ENCODE assay signal across 15 cellular contexts in genomic region chr1:248537449-248537848, GRCh38. TPM values are rescaled to one million over a fixed set of nuclear protein-coding genes. Genes with fewer than 3 reads are reported as not detected.
DNase-seq lines count a peak whose midpoint lies in the region; ATAC-seq, FAIRE-seq and TF ChIP-seq lines count a peak whose summit lies in the region.
"Not testable (repeated sequence)": the region's sequence is repeated elsewhere in the genome, so short reads cannot be mapped to it uniquely, and the experiment has no call there.
"Had no signal": no experiment of that assay in that cellular context is flagged by ENCODE, and none has a peak within 500 bp of the region (broad histone marks: within the 10 kb centered on the region; RNA-seq: fewer than 3 reads in every experiment).

No MANE protein-coding gene starts in this region.

- TF ChIP-seq EP300 in H1 (IDR thresholded peaks at IDR 0.05; ENCODE audit: borderline replicate concordance in 1 of 2, low read depth in 2 of 2, low read length in 2 of 2): not testable (repeated sequence)

- not testable (repeated sequence) for H2BK15ac ChIP-seq in H1 (ENCODE audit: low read length)

- not testable (repeated sequence) for H3K23ac ChIP-seq in H1 (ENCODE audit: insufficient read length)

- H4K91ac ChIP-seq in H1 (replicated peaks; ENCODE audit: insufficient read length, low read length): not testable (repeated sequence)

- not testable (repeated sequence) for H3K36me3 ChIP-seq in H1 (ENCODE audit: control insufficient read depth in 2 of 4, insufficient read depth in 4 of 4, low read length in 3 of 4)

- not testable (repeated sequence) for H2AFZ ChIP-seq in H1 (ENCODE audit: low read length)

- not testable (repeated sequence) for H2AK5ac ChIP-seq in H1 (ENCODE audit: low read depth, low read length)

- H3K79me2 ChIP-seq in H1 (ENCODE audit: control insufficient read depth in 1 of 2, insufficient read depth in 2 of 2, low read length in 2 of 2): not testable (repeated sequence)

- not testable (repeated sequence) for H3K9ac ChIP-seq in H1 (replicated peaks in 1 of 4; ENCODE audit: extremely low read depth in 1 of 4, low read depth in 3 of 4, low read length in 3 of 4)

- not testable (repeated sequence) for H3K9me3 ChIP-seq in H1 (ENCODE audit: insufficient read depth in 2 of 2, low read depth in 1 of 2, low read length in 1 of 2)

- not testable (repeated sequence) for H3K4me1 ChIP-seq in H1 (replicated peaks in 1 of 4; ENCODE audit: control insufficient read depth in 3 of 4, insufficient read depth in 4 of 4, low read length in 3 of 4)

- not testable (repeated sequence) for H2BK12ac ChIP-seq in H1 (ENCODE audit: low read depth, low read length)

- H3K23me2 ChIP-seq in H1 (ENCODE audit: low read depth, low read length): not testable (repeated sequence)

- not testable (repeated sequence) for H3K79me1 ChIP-seq in H1 (ENCODE audit: low read depth, low read length)

- H3K27me3 Mint-ChIP-seq in activated CD8-positive, alpha-beta T cell treated with anti-CD3 and anti-CD28 coated beads for 36 hours: not testable (repeated sequence)

- not testable (repeated sequence) for H3K27ac ChIP-seq in H1 (ENCODE audit: low read depth, low read length)

- H4K20me1 ChIP-seq in H1 (replicated peaks in 1 of 2; ENCODE audit: control insufficient read depth in 1 of 2, insufficient read depth in 2 of 2, low read length in 2 of 2): not testable (repeated sequence)

- FAIRE-seq in GM12891 (lab: Jason Lieb, UNC): peak; percentile 51
- peak; percentile 19 for FAIRE-seq in H1 (lab: Jason Lieb, UNC)

- H3K36me3 Mint-ChIP-seq in activated CD8-positive, alpha-beta T cell treated with anti-CD3 and anti-CD28 coated beads for 36 hours (ENCODE audit: low read depth): not testable (repeated sequence)

- not testable (repeated sequence) for H2BK20ac ChIP-seq in H1 (ENCODE audit: low read length)

- H2BK5ac ChIP-seq in H1 (ENCODE audit: low read depth, low read length): not testable (repeated sequence)

- intact Hi-C loops in activated CD8-positive, alpha-beta T cell treated with anti-CD3 and anti-CD28 coated beads for 36 hours (cut with micrococcal nuclease): not testable (repeated sequence)

- POLR2A ChIA-PET in activated CD8-positive, alpha-beta T cell treated with anti-CD3 and anti-CD28 coated beads for 36 hours (lab: Charles Lee); H1 (lab: Charles Lee; ENCODE audit: partially characterized antibody): not testable (repeated sequence)

- H3K56ac ChIP-seq in H1 (replicated peaks; ENCODE audit: insufficient read length, low read depth, low read length): not testable (repeated sequence)

- DNase-seq in GM12891 (ENCODE audit: insufficient read length, low spot score); activated CD8-positive, alpha-beta T cell treated with anti-CD3 and anti-CD28 coated beads for 36 hours; H1 (ENCODE audit: low read depth in 1 of 2, low spot score in 2 of 2): not testable (repeated sequence)

- not testable (repeated sequence) for H4K5ac ChIP-seq in H1 (ENCODE audit: insufficient read length, low read depth, low read length)

- H3K9me3 Mint-ChIP-seq in activated CD8-positive, alpha-beta T cell treated with anti-CD3 and anti-CD28 coated beads for 36 hours: not testable (repeated sequence)

- not testable (repeated sequence) for H3K4me1 Mint-ChIP-seq in activated CD8-positive, alpha-beta T cell treated with anti-CD3 and anti-CD28 coated beads for 36 hours (ENCODE audit: low read depth)

- H2BK120ac ChIP-seq in H1 (replicated peaks; ENCODE audit: low read depth, low read length): not testable (repeated sequence)

- H3K27ac Mint-ChIP-seq in activated CD8-positive, alpha-beta T cell treated with anti-CD3 and anti-CD28 coated beads for 36 hours: not testable (repeated sequence)

- CTCF ChIA-PET in activated CD8-positive, alpha-beta T cell treated with anti-CD3 and anti-CD28 coated beads for 36 hours (lab: Charles Lee); H1 (lab: Charles Lee; ENCODE audit: partially characterized antibody): not testable (repeated sequence)

- H3K4ac ChIP-seq in H1 (replicated peaks; ENCODE audit: insufficient read length, low read depth, low read length): not testable (repeated sequence)

- H3K27me3 ChIP-seq in H1 (replicated peaks in 1 of 4; ENCODE audit: control insufficient read depth in 3 of 4, extremely low read depth in 1 of 4, insufficient read depth in 3 of 4, low read length in 3 of 4): not testable (repeated sequence)

- not testable (repeated sequence) for H3K14ac ChIP-seq in H1 (ENCODE audit: insufficient read length)

- not testable (repeated sequence) for H3K4me2 ChIP-seq in H1 (ENCODE audit: insufficient read depth in 1 of 2, low read depth in 2 of 2, low read length in 2 of 2)

- H4K8ac ChIP-seq in H1 (ENCODE audit: extremely low read depth, insufficient read depth, low read length): not testable (repeated sequence)

- TF ChIP-seq POLR2A in GM12891 (IDR thresholded peaks at IDR 0.05; ENCODE audit: low read depth, low read length); H1 (IDR thresholded peaks at IDR 0.05; ENCODE audit: control extremely low read depth in 1 of 2, low read depth in 2 of 2, low read length in 2 of 2): not testable (repeated sequence)

- H3K4me3 ChIP-seq in H1 (ENCODE audit: extremely low read depth in 1 of 4, insufficient read depth in 2 of 4, low read depth in 3 of 4, low read length in 4 of 4): not testable (repeated sequence)

- H3K18ac ChIP-seq in H1 (ENCODE audit: extremely low read depth, low read length): not testable (repeated sequence)

- TF ChIP-seq RAD21 in H1 (IDR thresholded peaks at IDR 0.05 in 1 of 2, conservative IDR thresholded peaks at IDR 0.05 in 1 of 2; ENCODE audit: low read depth in 2 of 2, low read length in 2 of 2): not testable (repeated sequence)

- not testable (repeated sequence) for H3K4me3 Mint-ChIP-seq in activated CD8-positive, alpha-beta T cell treated with anti-CD3 and anti-CD28 coated beads for 36 hours

- not testable (repeated sequence) for TF ChIP-seq CTCF in activated CD8-positive, alpha-beta T cell treated with anti-CD3 and anti-CD28 coated beads for 36 hours (IDR thresholded peaks at IDR 0.05); H1 (IDR thresholded peaks at IDR 0.05; ENCODE audit: control extremely low read depth in 1 of 3, insufficient read depth in 1 of 3, low read depth in 1 of 3, low read length in 3 of 3)

- peak; percentile 44 for ATAC-seq in GM18858 (IDR thresholded peaks at IDR 0.05; ENCODE audit: unreplicated experiment)
- ATAC-seq in GM19351 (IDR thresholded peaks at IDR 0.05; ENCODE audit: unreplicated experiment): peak; percentile 78
- peak; percentile 49 for ATAC-seq in HG02678 (IDR thresholded peaks at IDR 0.05; ENCODE audit: unreplicated experiment)
- ATAC-seq in HG03378 (IDR thresholded peaks at IDR 0.05; ENCODE audit: unreplicated experiment): peak; percentile 79
- peak; percentile 53 for ATAC-seq in activated CD8-positive, alpha-beta T cell treated with anti-CD3 and anti-CD28 coated beads for 36 hours

RNA-seq across cellular contexts. Expression of gene OR2T29, which starts 25.1 kb away (rescaled TPM):
- polyA plus RNA-seq in GM12891 (2012; ENCODE audit: low read depth, missing spikeins): 0.82 TPM
- not detected for total RNA-seq in activated CD8-positive, alpha-beta T cell treated with anti-CD3 and anti-CD28 coated beads for 36 hours
- not detected in 2 replicates for total RNA-seq in H1 (2021; fragmentation: NEBNext Ultra II Directional; extraction: Animal tissue kit (Norgen Biotek cat#: 25700))
- not detected in 2 replicates for polyA plus RNA-seq in H1 (2011; rRNA removed)
- polyA plus RNA-seq in H1 (2011; cell fraction: cytosol; rRNA removed): not detected
- not detected for polyA plus RNA-seq in H1 (2011; cell fraction: nucleus; rRNA removed)
- polyA plus RNA-seq in H1 (2012, experiment 1 of 2): not detected in 4 replicates
- not detected for polyA plus RNA-seq in H1 (2012, experiment 2 of 2)
- not detected for polyA plus RNA-seq in H1 (2013, experiment 1 of 2)
- polyA plus RNA-seq in H1 (2013, experiment 2 of 2): not detected
- polyA minus RNA-seq in H1 (2011; rRNA and poly(A)+ RNA removed): not detected in 2 replicates
- polyA minus RNA-seq in H1 (2011; cell fraction: cytosol; rRNA and poly(A)+ RNA removed): not detected
- 1.3 TPM for polyA minus RNA-seq in H1 (2011; cell fraction: nucleus; rRNA and poly(A)+ RNA removed)
- total RNA-seq: Caco-2; CD8-positive, alpha-beta memory T cell; H4; HFFc6; HT1080; LHCN-M2; M059J had no signal
- polyA plus RNA-seq: CD8-positive, alpha-beta memory T cell; IgD-negative memory B cell had no signal

RNA-seq across cellular contexts. Expression of gene OR2G6, which starts 29.6 kb away (rescaled TPM):
- 0.10 TPM for polyA plus RNA-seq in GM12891 (2012; ENCODE audit: low read depth, missing spikeins)
- total RNA-seq in activated CD8-positive, alpha-beta T cell treated with anti-CD3 and anti-CD28 coated beads for 36 hours: not detected
- total RNA-seq in H1 (2021; fragmentation: NEBNext Ultra II Directional; extraction: Animal tissue kit (Norgen Biotek cat#: 25700)): not detected in 2 replicates
- not detected in 2 replicates for polyA plus RNA-seq in H1 (2011; rRNA removed)
- polyA plus RNA-seq in H1 (2011; cell fraction: cytosol; rRNA removed): not detected
- not detected for polyA plus RNA-seq in H1 (2011; cell fraction: nucleus; rRNA removed)
- not detected in 4 replicates for polyA plus RNA-seq in H1 (2012, experiment 1 of 2)
- polyA plus RNA-seq in H1 (2012, experiment 2 of 2): not detected
- polyA plus RNA-seq in H1 (2013, experiment 1 of 2): not detected
- polyA plus RNA-seq in H1 (2013, experiment 2 of 2): not detected
- polyA minus RNA-seq in H1 (2011; rRNA and poly(A)+ RNA removed): not detected in 2 replicates
- not detected for polyA minus RNA-seq in H1 (2011; cell fraction: cytosol; rRNA and poly(A)+ RNA removed)
- not detected for polyA minus RNA-seq in H1 (2011; cell fraction: nucleus; rRNA and poly(A)+ RNA removed)
- total RNA-seq: Caco-2; CD8-positive, alpha-beta memory T cell; H4; HFFc6; HT1080; LHCN-M2; M059J had no signal
- polyA plus RNA-seq: CD8-positive, alpha-beta memory T cell; IgD-negative memory B cell had no signal

RNA-seq across cellular contexts. Expression of gene OR2T34, which starts 37.1 kb away (rescaled TPM):
- polyA plus RNA-seq in GM12891 (2012; ENCODE audit: low read depth, missing spikeins): 0.56 TPM
- total RNA-seq in activated CD8-positive, alpha-beta T cell treated with anti-CD3 and anti-CD28 coated beads for 36 hours: not detected
- not detected in 2 replicates for total RNA-seq in H1 (2021; fragmentation: NEBNext Ultra II Directional; extraction: Animal tissue kit (Norgen Biotek cat#: 25700))
- polyA plus RNA-seq in H1 (2011; rRNA removed): not detected in 2 replicates
- not detected for polyA plus RNA-seq in H1 (2011; cell fraction: cytosol; rRNA removed)
- not detected for polyA plus RNA-seq in H1 (2011; cell fraction: nucleus; rRNA removed)
- polyA plus RNA-seq in H1 (2012, experiment 1 of 2): not detected in 4 replicates
- not detected for polyA plus RNA-seq in H1 (2012, experiment 2 of 2)
- polyA plus RNA-seq in H1 (2013, experiment 1 of 2): not detected
- not detected for polyA plus RNA-seq in H1 (2013, experiment 2 of 2)
- polyA minus RNA-seq in H1 (2011; rRNA and poly(A)+ RNA removed): not detected in 2 replicates
- not detected for polyA minus RNA-seq in H1 (2011; cell fraction: cytosol; rRNA and poly(A)+ RNA removed)
- not detected for polyA minus RNA-seq in H1 (2011; cell fraction: nucleus; rRNA and poly(A)+ RNA removed)
- total RNA-seq: Caco-2; CD8-positive, alpha-beta memory T cell; H4; HFFc6; HT1080; LHCN-M2; M059J had no signal
- polyA plus RNA-seq: CD8-positive, alpha-beta memory T cell; IgD-negative memory B cell had no signal

RNA-seq across cellular contexts. Expression of gene OR2T5, which starts 49.1 kb away (rescaled TPM):
- polyA plus RNA-seq in GM12891 (2012; ENCODE audit: low read depth, missing spikeins): not detected
- total RNA-seq in activated CD8-positive, alpha-beta T cell treated with anti-CD3 and anti-CD28 coated beads for 36 hours: not detected
- total RNA-seq in H1 (2021; fragmentation: NEBNext Ultra II Directional; extraction: Animal tissue kit (Norgen Biotek cat#: 25700)): not detected in 2 replicates
- not detected in 2 replicates for polyA plus RNA-seq in H1 (2011; rRNA removed)
- polyA plus RNA-seq in H1 (2011; cell fraction: cytosol; rRNA removed): not detected
- polyA plus RNA-seq in H1 (2011; cell fraction: nucleus; rRNA removed): not detected
- polyA plus RNA-seq in H1 (2012, experiment 1 of 2): not detected in 4 replicates
- not detected for polyA plus RNA-seq in H1 (2012, experiment 2 of 2)
- not detected for polyA plus RNA-seq in H1 (2013, experiment 1 of 2)
- not detected for polyA plus RNA-seq in H1 (2013, experiment 2 of 2)
- not detected in 2 replicates for polyA minus RNA-seq in H1 (2011; rRNA and poly(A)+ RNA removed)
- polyA minus RNA-seq in H1 (2011; cell fraction: cytosol; rRNA and poly(A)+ RNA removed): not detected
- not detected for polyA minus RNA-seq in H1 (2011; cell fraction: nucleus; rRNA and poly(A)+ RNA removed)
- total RNA-seq: Caco-2; CD8-positive, alpha-beta memory T cell; H4; HFFc6; HT1080; LHCN-M2; M059J had no signal
- polyA plus RNA-seq: CD8-positive, alpha-beta memory T cell had no signal
